ENCODE assay signal across 18 cellular contexts in the genomic region with DNA sequence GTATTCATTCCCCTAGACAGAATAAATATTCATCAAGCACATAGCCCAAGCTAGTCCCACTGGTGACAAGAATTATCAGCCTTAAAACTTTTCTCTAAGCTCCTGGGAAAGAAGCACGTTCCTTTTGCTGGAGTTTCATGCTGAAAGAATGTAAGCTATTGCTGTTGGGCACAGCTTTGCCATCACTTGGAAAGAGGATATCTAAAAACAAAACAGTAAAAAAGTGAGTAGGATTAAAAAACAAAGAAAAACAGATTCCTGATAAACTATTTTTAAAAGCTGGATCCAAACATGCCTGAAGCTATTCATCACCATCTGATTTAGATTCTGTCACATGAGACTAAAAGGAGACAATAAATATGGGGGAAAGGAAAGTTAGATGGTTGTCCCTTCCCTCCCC.
DNase-seq lines count a peak whose midpoint lies in the region; ATAC-seq and TF ChIP-seq lines count a peak whose summit lies in the region.
"Had no signal": no experiment of that assay in that cellular context is flagged by ENCODE, and none has a peak within 500 bp of the region (broad histone marks: within the 10 kb centered on the region; RNA-seq: fewer than 3 reads in every experiment).

No MANE protein-coding gene starts in this region.

- H3K4me3 ChIP-seq in coronary artery = peak overlapping the region; percentile 10
- H3K4me3 ChIP-seq: BLaER1 treated with 17β-estradiol and CSF1 and Interleukin-3, amounts not matched to agents 10 nM and 100 nM; HAP-1 had no signal

- ATAC-seq in HG02885 (IDR thresholded peaks at IDR 0.05; ENCODE audit: poor library complexity, unreplicated experiment) = no peak
- ATAC-seq in HG03442 (IDR thresholded peaks at IDR 0.05; ENCODE audit: unreplicated experiment) = no peak
- ATAC-seq: activated CD4-positive, CD25-positive, alpha-beta regulatory T cell treated with anti-CD3 and anti-CD28 coated beads, Interleukin-2, amount 50 U/mL, for 24 hours; Panc1 had no signal

- H3K27ac ChIP-seq in coronary artery = peak overlapping the region in 1 of 2 donors; percentile 75
- H3K27ac ChIP-seq: BLaER1 treated with 17β-estradiol and CSF1 and Interleukin-3, amounts not matched to agents 10 nM and 100 nM had no signal

- H3K36me3 Mint-ChIP-seq in mesothelial cell of epicardium = no peaks in the 10 kb centered on the region

- no peaks in the 10 kb centered on the region for H3K9me3 Mint-ChIP-seq in mesothelial cell of epicardium

- H3K4me3 Mint-ChIP-seq in mesothelial cell of epicardium = no peak overlapping the region

- no peak for TF ChIP-seq CTCF in coronary artery (IDR thresholded peaks at IDR 0.05)
- no peak for TF ChIP-seq CTCF in mesothelial cell of epicardium (IDR thresholded peaks at IDR 0.05; ENCODE audit: unreplicated experiment)

- H3K27me3 Mint-ChIP-seq in mesothelial cell of epicardium (ENCODE audit: low read depth) = no peaks in the 10 kb centered on the region

- H3K4me1 Mint-ChIP-seq in mesothelial cell of epicardium = peaks cover 36% of the 10 kb centered on the region

- DNase-seq in AG08396 (ENCODE audit: low spot score) (peak; percentile 39), M059J (ENCODE audit: low read depth) (peak; percentile 79), coronary artery (ENCODE audit: low spot score) (no peak), mesothelial cell of epicardium (ENCODE audit: low spot score in 2 of 2, unreplicated experiment in 2 of 2) (no peak), inferior parietal cortex (ENCODE audit: extremely low spot score) (no peak), DMS53 treated with DMSO at 0.1 percent for 48 hours (lab: John Stamatoyannopoulos, UW; ENCODE audit: unreplicated experiment) (no peak)
- DNase-seq: activated naive CD4-positive, alpha-beta T cell treated with anti-CD3 and anti-CD28 coated beads, Interleukin-2, amount 50 U/mL, for 16 hours; erythroblast; Karpas-422; NCI-H510A; occipital lobe; stimulated activated CD4-positive, alpha-beta T cell treated with anti-CD3 and anti-CD28 coated beads, Interleukin-12 subunit alpha, Interleukin-12 subunit beta, amount 100 ng/mL, for 4 hours had no signal

- H3K27ac Mint-ChIP-seq in mesothelial cell of epicardium = peak overlapping the region; percentile 10

Comparison
In these comparisons a context has a peak if more than half of its experiments do, and no peak if none do; other contexts are left out.
1. DNase-seq: peak in AG08396 (single experiment) and M059J (single experiment); none in coronary artery (single experiment), mesothelial cell of epicardium (0 of 2), inferior parietal cortex (single experiment) and DMS53 treated with DMSO at 0.1 percent for 48 hours (single experiment).